9 cellular contexts compared by ENCODE assay signal in genomic region chr11:122108192-122108799, GRCh38. TPM values are rescaled to one million over a fixed set of nuclear protein-coding genes. Genes with fewer than 3 reads are reported as not detected.
DNase-seq lines count a peak whose midpoint lies in the region; ATAC-seq and TF ChIP-seq lines count a peak whose summit lies in the region.
"Had no signal": no experiment of that assay in that cellular context is flagged by ENCODE, and none has a peak within 500 bp of the region (broad histone marks: within the 10 kb centered on the region; RNA-seq: fewer than 3 reads in every experiment).

No MANE protein-coding gene starts in this region.

- no peak overlapping the region for H2AFZ ChIP-seq in H9 (ENCODE audit: low read length)

- no peak overlapping the region for H3K23ac ChIP-seq in H9 (ENCODE audit: insufficient read length, low read depth, low read length)

- H3K23me2 ChIP-seq in H9 (ENCODE audit: insufficient read length, low read depth, low read length, poor library complexity, severe bottlenecking), result no peaks in the 10 kb centered on the region

- WGBS in H9 (ENCODE audit: extremely low coverage, insufficient read length, low lambda C conversion rate), result no CpG with 5 or more reads among the region's 3 CpGs

- no peak for ATAC-seq in HG03439 (IDR thresholded peaks at IDR 0.05; ENCODE audit: unreplicated experiment)
- ATAC-seq in HG03175 (IDR thresholded peaks at IDR 0.05; ENCODE audit: unreplicated experiment), result no peak
- ATAC-seq: stimulated activated naive CD8-positive, alpha-beta T cell treated with anti-CD3 and anti-CD28 coated beads, Interleukin-15, amount 100 ng/mL, for 72 hours had no signal

- no peak overlapping the region for H3K4me2 ChIP-seq in H9 (ENCODE audit: insufficient read depth, insufficient read length, low read length)

- TF ChIP-seq CTCF in CD14-positive monocyte (IDR thresholded peaks at IDR 0.05) (peak; percentile 37), H9 (conservative IDR thresholded peaks at IDR 0.05) (peak; percentile 87)

- no peak overlapping the region for H3K4me3 ChIP-seq in SJCRH30

- no peak overlapping the region for H4K5ac ChIP-seq in H9 (ENCODE audit: insufficient read length, low read depth, low read length)

- no peaks in the 10 kb centered on the region for H3K79me2 ChIP-seq in H9 (ENCODE audit: insufficient read depth, low read length)

- H3K4ac ChIP-seq in H9 (ENCODE audit: low read depth, low read length), result no peak overlapping the region

- peaks cover 0 to 3% (median 0%) of the 10 kb centered on the region in 7 donors for H3K9me3 Mint-ChIP-seq in CD14-positive monocyte
- H3K9me3 Mint-ChIP-seq in H9, result no peaks in the 10 kb centered on the region; a peak in 1 of 5 replicates
- H3K9me3 Mint-ChIP-seq: stimulated activated naive CD8-positive, alpha-beta T cell treated with anti-CD3 and anti-CD28 coated beads, Interleukin-15, amount 100 ng/mL, for 72 hours had no signal

- H3K56ac ChIP-seq in H9 (ENCODE audit: insufficient read length, low read depth, low read length), result no peak overlapping the region

- DNase-seq in CD14-positive monocyte (ENCODE audit: low spot score) (no peak), H9 (peak; percentile 49), SJCRH30 (peak; percentile 50 to 76), glomerular visceral epithelial cell (ENCODE audit: extremely low spot score) (peak; percentile 24), GM19238 (ENCODE audit: insufficient read length, low spot score) (no peak)
- peak; percentile 4 for DNase-seq in stimulated activated CD4-positive, alpha-beta T cell treated with anti-CD3 and anti-CD28 coated beads, Interleukin-4, amount 100 ng/mL, for 24 hours

- H3K18ac ChIP-seq in H9 (ENCODE audit: insufficient read length, low read depth, low read length), result no peak overlapping the region

- intact Hi-C loops in CD14-positive monocyte (cut with micrococcal nuclease), result loop anchor here in 1 of 2 donors (10.0 kb wide), 1 partner anchor 453 kb away; no protein-coding TSS in a partner anchor

- H3K36me3 Mint-ChIP-seq in CD14-positive monocyte, result no peaks in the 10 kb centered on the region
- H3K36me3 Mint-ChIP-seq in H9 (ENCODE audit: insufficient read depth in 1 of 3, low read depth in 3 of 3), result no peaks in the 10 kb centered on the region

- H3T11ph ChIP-seq in H9 (ENCODE audit: low read length), result no peak overlapping the region

- no peak overlapping the region for H4K8ac ChIP-seq in H9 (replicated peaks; ENCODE audit: insufficient read length, low read depth, low read length)

- no peak overlapping the region for H2AK5ac ChIP-seq in H9 (ENCODE audit: insufficient read length, low read length)

- H3K4me1 ChIP-seq in H9 (ENCODE audit: insufficient read depth, low read length) (no peaks in the 10 kb centered on the region), SJCRH30 (no peaks in the 10 kb centered on the region)

- H3K27me3 ChIP-seq in H9 (ENCODE audit: insufficient read depth, low read length), result no peaks in the 10 kb centered on the region
- H3K27me3 ChIP-seq in SJCRH30, result no peaks in the 10 kb centered on the region

- H3K27ac ChIP-seq in H9 (ENCODE audit: insufficient read length, low read depth, low read length) (no peak overlapping the region), SJCRH30 (no peak overlapping the region)

- H2BK120ac ChIP-seq in H9 (ENCODE audit: low read depth, low read length, poor library complexity, severe bottlenecking), result no peak overlapping the region

- H2BK15ac ChIP-seq in H9 (ENCODE audit: low read depth, low read length), result no peak overlapping the region

- H3K79me1 ChIP-seq in H9 (ENCODE audit: insufficient read depth, low read depth, low read length, poor library complexity, severe bottlenecking), result no peaks in the 10 kb centered on the region

- H3K27me3 Mint-ChIP-seq in CD14-positive monocyte (ENCODE audit: low read depth in 3 of 3) (peaks cover 4 to 14% (median 12%) of the 10 kb centered on the region in 3 donors), H9 (ENCODE audit: low read depth) (no peaks in the 10 kb centered on the region; the same call in 1 of the 2 replicates)

- H3K4me1 Mint-ChIP-seq in CD14-positive monocyte (peaks cover 4% of the 10 kb centered on the region), H9 (peaks cover 15% of the 10 kb centered on the region in 2 experiments)
- H3K4me1 Mint-ChIP-seq: stimulated activated naive CD8-positive, alpha-beta T cell treated with anti-CD3 and anti-CD28 coated beads, Interleukin-15, amount 100 ng/mL, for 72 hours had no signal

- no peak overlapping the region for H3K14ac ChIP-seq in H9 (ENCODE audit: insufficient read depth, low read length)

- H3K27ac Mint-ChIP-seq in CD14-positive monocyte (no peak overlapping the region), H9 (no peak overlapping the region; a peak in 1 of 7 replicates)
- H3K27ac Mint-ChIP-seq: stimulated activated naive CD8-positive, alpha-beta T cell treated with anti-CD3 and anti-CD28 coated beads, Interleukin-15, amount 100 ng/mL, for 72 hours had no signal

- no peak overlapping the region for H2BK12ac ChIP-seq in H9 (ENCODE audit: insufficient read length, low read depth, low read length)

- no peak overlapping the region for H2BK5ac ChIP-seq in H9 (ENCODE audit: insufficient read length, low read length)

- H3K9ac ChIP-seq in H9 (ENCODE audit: extremely low read depth, insufficient read length, low read length), result no peak overlapping the region

- no peaks in the 10 kb centered on the region for H4K20me1 ChIP-seq in H9 (ENCODE audit: control insufficient read depth, insufficient read depth, insufficient read length)

- H4K91ac ChIP-seq in H9 (ENCODE audit: insufficient read length, low read depth, low read length), result no peak overlapping the region

- H3K36me3 ChIP-seq in SJCRH30, result no peaks in the 10 kb centered on the region

- no peak overlapping the region for H2BK20ac ChIP-seq in H9 (ENCODE audit: low read depth, low read length, poor library complexity, severe bottlenecking)

- H3K9me3 ChIP-seq in H9 (ENCODE audit: control insufficient read depth, low read depth, low read length), result no peaks in the 10 kb centered on the region
- no peaks in the 10 kb centered on the region for H3K9me3 ChIP-seq in SJCRH30 (replicated peaks)

- no peak overlapping the region for H3K4me3 Mint-ChIP-seq in CD14-positive monocyte
- no peak overlapping the region for H3K4me3 Mint-ChIP-seq in H9
- H3K4me3 Mint-ChIP-seq: stimulated activated naive CD8-positive, alpha-beta T cell treated with anti-CD3 and anti-CD28 coated beads, Interleukin-15, amount 100 ng/mL, for 72 hours had no signal

RNA-seq across cellular contexts. Expression of gene BLID, which starts 7.7 kb away (rescaled TPM):
- not detected for polyA plus RNA-seq in CD14-positive monocyte
- not detected in 2 replicates for total RNA-seq in H9 (2021)
- not detected in 2 replicates for total RNA-seq in SJCRH30 (2014; rRNA removed; shearing (Covaris generic))

Comparison
In these comparisons a context has a peak if more than half of its experiments do, and no peak if none do; other contexts are left out.
1. DNase-seq: peak in H9 (single experiment), SJCRH30 (2 of 2), glomerular visceral epithelial cell (single experiment) and stimulated activated CD4-positive, alpha-beta T cell treated with anti-CD3 and anti-CD28 coated beads, Interleukin-4, amount 100 ng/mL, for 24 hours (single experiment); none in CD14-positive monocyte (single experiment) and GM19238 (single experiment).